17 cellular contexts compared by ENCODE assay signal in the genomic region with DNA sequence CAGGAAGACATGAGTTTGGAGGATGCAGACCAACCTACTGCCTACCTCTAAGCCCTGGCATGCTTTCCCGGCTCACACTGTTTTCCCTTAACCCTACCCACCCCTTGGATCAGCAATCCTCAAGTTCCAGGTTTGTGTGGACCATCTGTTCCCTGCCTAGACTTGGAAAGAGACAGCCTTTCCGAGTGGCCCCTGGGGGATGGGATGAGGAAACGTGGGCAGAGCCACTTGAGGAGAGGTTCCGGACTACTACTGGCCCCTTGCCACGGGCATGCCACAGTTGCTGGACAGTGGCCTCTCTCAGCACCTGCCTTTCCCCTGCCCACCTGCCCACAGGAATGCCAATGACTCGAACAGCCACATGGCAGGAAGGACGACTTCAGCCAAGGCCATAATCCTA.
"Had no signal": no experiment of that assay in that cellular context is flagged by ENCODE, and none has a peak within 500 bp of the region (broad histone marks: within the 10 kb centered on the region; RNA-seq: fewer than 3 reads in every experiment).

No MANE protein-coding gene starts in this region.

- H3K9me3 ChIP-seq: sigmoid colon, stomach, thoracic aorta, transverse colon had no signal

- H3K27ac ChIP-seq: parathyroid adenoma, sigmoid colon, skin epidermis, stomach, thoracic aorta, transverse colon had no signal

- DNase-seq: cortex of kidney; effector CD8-positive, alpha-beta T cell; foreskin melanocyte; head of caudate nucleus; hippocampal formation; mesendoderm; naive B cell; sigmoid colon; stimulated activated CD4-positive, alpha-beta T cell treated with anti-CD3 and anti-CD28 coated beads, Interleukin-2, amount 100 ng/mL, for 24 hours; stimulated activated CD4-positive, alpha-beta T cell treated with anti-CD3 and anti-CD28 coated beads, Interleukin-4, amount 100 ng/mL, for 4 hours; stimulated activated naive CD4-positive, alpha-beta T cell; stomach; transverse colon had no signal

- H3K4me1 ChIP-seq: parathyroid adenoma, sigmoid colon, stomach, transverse colon had no signal

- H3K27me3 ChIP-seq: dorsolateral prefrontal cortex, sigmoid colon, transverse colon had no signal

- H3K4me3 ChIP-seq: dorsolateral prefrontal cortex, sigmoid colon, skin epidermis, stomach, thoracic aorta, transverse colon had no signal

- H3K36me3 ChIP-seq: sigmoid colon, stomach, thoracic aorta, transverse colon had no signal
